ENCODE assay signal across 29 cellular contexts in genomic region chr15:51356147-51356546, GRCh38. TPM values are rescaled to one million over a fixed set of nuclear protein-coding genes. Genes with fewer than 3 reads are reported as not detected.
"Had no signal": no experiment of that assay in that cellular context is flagged by ENCODE, and none has a peak within 500 bp of the region (broad histone marks: within the 10 kb centered on the region; RNA-seq: fewer than 3 reads in every experiment).

No MANE protein-coding gene starts in this region.

- H3K27ac ChIP-seq: coronary artery, epithelial cell of prostate, esophagus squamous epithelium, gastrocnemius medialis, heart right ventricle, left lung, lower lobe of right lung had no signal

- H3K36me3 ChIP-seq: esophagus squamous epithelium, gastrocnemius medialis, heart right ventricle, left lung, lower lobe of right lung had no signal

- H3K4me1 ChIP-seq: esophagus squamous epithelium, gastrocnemius medialis had no signal

- H3K27me3 ChIP-seq: dorsolateral prefrontal cortex, gastrocnemius medialis, heart right ventricle, left lung had no signal

- DNase-seq: dermis blood vessel endothelial cell; dorsolateral prefrontal cortex; effector CD8-positive, alpha-beta T cell; effector memory CD8-positive, alpha-beta T cell; endodermal cell; erythroblast; esophagus squamous epithelium; foreskin fibroblast; foreskin melanocyte; gastrocnemius medialis; glutamatergic neuron; head of caudate nucleus; heart right ventricle; hippocampal formation; left cardiac atrium; left lung; left ventricle myocardium superior; lower lobe of right lung; mesenchymal stem cell; mucosa of descending colon; naive B cell; naive thymus-derived CD8-positive, alpha-beta T cell had no signal

- H3K9me3 ChIP-seq: esophagus squamous epithelium, gastrocnemius medialis, heart right ventricle, left lung, lower lobe of right lung, mucosa of descending colon had no signal

- H3K4me3 ChIP-seq: coronary artery, dorsolateral prefrontal cortex, esophagus squamous epithelium, gastrocnemius medialis, heart right ventricle, left lung, lower lobe of right lung, mucosa of descending colon had no signal

- ATAC-seq: effector memory CD8-positive, alpha-beta T cell; esophagus mucosa; gastrocnemius medialis; heart right ventricle; left cardiac atrium; left lung; left ventricle myocardium superior; lower lobe of right lung; mucosa of descending colon; naive thymus-derived CD8-positive, alpha-beta T cell had no signal

RNA-seq across cellular contexts. Expression of gene GLDN, which starts 14.7 kb away (rescaled TPM):
- total RNA-seq: dermis blood vessel endothelial cell; glomerular endothelial cell; kidney epithelial cell; lung microvascular endothelial cell; naive thymus-derived CD8-positive, alpha-beta T cell had no signal

RNA-seq across cellular contexts. Expression of gene CYP19A1, which starts 17.8 kb away (rescaled TPM):
- total RNA-seq: dermis blood vessel endothelial cell; endodermal cell; esophagus mucosa; glomerular endothelial cell; kidney epithelial cell; lung microvascular endothelial cell; mesothelial cell of epicardium; naive thymus-derived CD8-positive, alpha-beta T cell had no signal
